4 cellular contexts compared by ENCODE assay signal in the genomic region with DNA sequence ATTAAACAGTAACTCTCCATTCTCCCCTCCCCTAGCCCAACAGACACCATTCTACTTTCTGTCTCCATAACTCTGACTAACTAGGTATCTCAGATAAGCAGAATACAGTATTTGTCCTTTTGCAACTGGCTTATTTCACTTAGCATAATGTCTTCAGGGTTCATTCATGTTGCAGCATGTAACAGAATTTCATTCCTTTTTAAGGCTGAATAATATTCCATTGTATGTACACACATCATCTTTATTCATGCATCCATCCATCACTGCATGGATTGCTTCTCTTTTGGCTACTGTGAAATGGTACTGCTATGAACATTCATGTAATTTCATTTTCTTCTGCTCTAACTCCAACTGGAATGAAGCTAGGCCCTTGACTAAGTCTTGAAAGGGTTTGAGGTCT.
TF ChIP-seq lines count a peak whose summit lies in the region.

No MANE protein-coding gene starts in this region.

TF ChIP-seq in SK-N-SH, 30 proteins besides CTCF, POLR2A, EP300 and RAD21:
- TF ChIP-seq RCOR1 (IDR thresholded peaks at IDR 0.05; ENCODE audit: low read length), result no peak
- TF ChIP-seq, protein P1, sequence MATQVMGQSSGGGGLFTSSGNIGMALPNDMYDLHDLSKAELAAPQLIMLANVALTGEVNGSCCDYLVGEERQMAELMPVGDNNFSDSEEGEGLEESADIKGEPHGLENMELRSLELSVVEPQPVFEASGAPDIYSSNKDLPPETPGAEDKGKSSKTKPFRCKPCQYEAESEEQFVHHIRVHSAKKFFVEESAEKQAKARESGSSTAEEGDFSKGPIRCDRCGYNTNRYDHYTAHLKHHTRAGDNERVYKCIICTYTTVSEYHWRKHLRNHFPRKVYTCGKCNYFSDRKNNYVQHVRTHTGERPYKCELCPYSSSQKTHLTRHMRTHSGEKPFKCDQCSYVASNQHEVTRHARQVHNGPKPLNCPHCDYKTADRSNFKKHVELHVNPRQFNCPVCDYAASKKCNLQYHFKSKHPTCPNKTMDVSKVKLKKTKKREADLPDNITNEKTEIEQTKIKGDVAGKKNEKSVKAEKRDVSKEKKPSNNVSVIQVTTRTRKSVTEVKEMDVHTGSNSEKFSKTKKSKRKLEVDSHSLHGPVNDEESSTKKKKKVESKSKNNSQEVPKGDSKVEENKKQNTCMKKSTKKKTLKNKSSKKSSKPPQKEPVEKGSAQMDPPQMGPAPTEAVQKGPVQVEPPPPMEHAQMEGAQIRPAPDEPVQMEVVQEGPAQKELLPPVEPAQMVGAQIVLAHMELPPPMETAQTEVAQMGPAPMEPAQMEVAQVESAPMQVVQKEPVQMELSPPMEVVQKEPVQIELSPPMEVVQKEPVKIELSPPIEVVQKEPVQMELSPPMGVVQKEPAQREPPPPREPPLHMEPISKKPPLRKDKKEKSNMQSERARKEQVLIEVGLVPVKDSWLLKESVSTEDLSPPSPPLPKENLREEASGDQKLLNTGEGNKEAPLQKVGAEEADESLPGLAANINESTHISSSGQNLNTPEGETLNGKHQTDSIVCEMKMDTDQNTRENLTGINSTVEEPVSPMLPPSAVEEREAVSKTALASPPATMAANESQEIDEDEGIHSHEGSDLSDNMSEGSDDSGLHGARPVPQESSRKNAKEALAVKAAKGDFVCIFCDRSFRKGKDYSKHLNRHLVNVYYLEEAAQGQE (IDR thresholded peaks at IDR 0.05; ENCODE audit: low read depth, low read length), result no peak

TF ChIP-seq in SK-N-SH treated with all-trans-retinoic acid at 6 μM for 48 hours, 23 proteins besides CTCF, POLR2A, EP300 and RAD21:
- no peak for TF ChIP-seq ZC3H10 (CRISPR knock-in tag; IDR thresholded peaks at IDR 0.05)
- TF ChIP-seq ZFP3 (CRISPR knock-in tag; IDR thresholded peaks at IDR 0.05), result no peak
- TF ChIP-seq BACH2 (CRISPR knock-in tag; IDR thresholded peaks at IDR 0.05; ENCODE audit: borderline replicate concordance), result no peak
- TF ChIP-seq, protein P2, sequence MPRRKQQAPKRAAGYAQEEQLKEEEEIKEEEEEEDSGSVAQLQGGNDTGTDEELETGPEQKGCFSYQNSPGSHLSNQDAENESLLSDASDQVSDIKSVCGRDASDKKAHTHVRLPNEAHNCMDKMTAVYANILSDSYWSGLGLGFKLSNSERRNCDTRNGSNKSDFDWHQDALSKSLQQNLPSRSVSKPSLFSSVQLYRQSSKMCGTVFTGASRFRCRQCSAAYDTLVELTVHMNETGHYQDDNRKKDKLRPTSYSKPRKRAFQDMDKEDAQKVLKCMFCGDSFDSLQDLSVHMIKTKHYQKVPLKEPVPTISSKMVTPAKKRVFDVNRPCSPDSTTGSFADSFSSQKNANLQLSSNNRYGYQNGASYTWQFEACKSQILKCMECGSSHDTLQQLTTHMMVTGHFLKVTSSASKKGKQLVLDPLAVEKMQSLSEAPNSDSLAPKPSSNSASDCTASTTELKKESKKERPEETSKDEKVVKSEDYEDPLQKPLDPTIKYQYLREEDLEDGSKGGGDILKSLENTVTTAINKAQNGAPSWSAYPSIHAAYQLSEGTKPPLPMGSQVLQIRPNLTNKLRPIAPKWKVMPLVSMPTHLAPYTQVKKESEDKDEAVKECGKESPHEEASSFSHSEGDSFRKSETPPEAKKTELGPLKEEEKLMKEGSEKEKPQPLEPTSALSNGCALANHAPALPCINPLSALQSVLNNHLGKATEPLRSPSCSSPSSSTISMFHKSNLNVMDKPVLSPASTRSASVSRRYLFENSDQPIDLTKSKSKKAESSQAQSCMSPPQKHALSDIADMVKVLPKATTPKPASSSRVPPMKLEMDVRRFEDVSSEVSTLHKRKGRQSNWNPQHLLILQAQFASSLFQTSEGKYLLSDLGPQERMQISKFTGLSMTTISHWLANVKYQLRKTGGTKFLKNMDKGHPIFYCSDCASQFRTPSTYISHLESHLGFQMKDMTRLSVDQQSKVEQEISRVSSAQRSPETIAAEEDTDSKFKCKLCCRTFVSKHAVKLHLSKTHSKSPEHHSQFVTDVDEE (CRISPR knock-in tag; IDR thresholded peaks at IDR 0.05), result no peak
- no peak for TF ChIP-seq TOX (CRISPR knock-in tag; IDR thresholded peaks at IDR 0.05; ENCODE audit: borderline replicate concordance)
- no peak for TF ChIP-seq ZFP30 (CRISPR knock-in tag; IDR thresholded peaks at IDR 0.05)
- TF ChIP-seq GLIS3 (CRISPR knock-in tag; IDR thresholded peaks at IDR 0.05), result no peak
- no peak for TF ChIP-seq ESRRG (CRISPR knock-in tag; IDR thresholded peaks at IDR 0.05)
- TF ChIP-seq ARNTL (CRISPR knock-in tag; IDR thresholded peaks at IDR 0.05; ENCODE audit: borderline replicate concordance, low read depth), result no peak
- TF ChIP-seq ZNF565 (CRISPR knock-in tag; conservative IDR thresholded peaks at IDR 0.05; ENCODE audit: low read depth), result no peak
- no peak for TF ChIP-seq RARB (CRISPR knock-in tag; IDR thresholded peaks at IDR 0.05)
- no peak for TF ChIP-seq ISL1 (CRISPR knock-in tag; IDR thresholded peaks at IDR 0.05)
- TF ChIP-seq PPARA (CRISPR knock-in tag; IDR thresholded peaks at IDR 0.05; ENCODE audit: borderline replicate concordance), result no peak
- no peak for TF ChIP-seq OSR1 (CRISPR knock-in tag; IDR thresholded peaks at IDR 0.05)
- no peak for TF ChIP-seq CSDC2 (CRISPR knock-in tag; IDR thresholded peaks at IDR 0.05)

TF ChIP-seq in HEK293, 187 proteins besides CTCF, POLR2A, EP300 and RAD21:
- no peak for TF ChIP-seq ZNF473 (tag by site-specific recombination; IDR thresholded peaks at IDR 0.05)
- no peak for TF ChIP-seq ZNF133 (tag by site-specific recombination; IDR thresholded peaks at IDR 0.05)
- TF ChIP-seq SCRT1 (tag by site-specific recombination; IDR thresholded peaks at IDR 0.05; ENCODE audit: borderline replicate concordance), result no peak
- TF ChIP-seq ZNF146 (tag by site-specific recombination; IDR thresholded peaks at IDR 0.05), result peak; percentile 90
- TF ChIP-seq OSR2 (tag by site-specific recombination; IDR thresholded peaks at IDR 0.05), result no peak
- TF ChIP-seq FEZF1 (tag by site-specific recombination; IDR thresholded peaks at IDR 0.05), result no peak

TF ChIP-seq in neural cell, 6 proteins besides CTCF, POLR2A, EP300 and RAD21:
- TF ChIP-seq EZH2 (IDR thresholded peaks at IDR 0.05; ENCODE audit: borderline replicate concordance, insufficient read depth, low read length, poor library complexity, severe bottlenecking), result no peak
- TF ChIP-seq SMC3 (conservative IDR thresholded peaks at IDR 0.05; ENCODE audit: poor library complexity), result no peak
- no peak for TF ChIP-seq TAF1 (IDR thresholded peaks at IDR 0.05; ENCODE audit: low read depth)
- TF ChIP-seq, protein P1 (IDR thresholded peaks at IDR 0.05; ENCODE audit: borderline replicate concordance), result no peak
- no peak for TF ChIP-seq MXI1 (conservative IDR thresholded peaks at IDR 0.05; ENCODE audit: poor library complexity, severe bottlenecking)
- no peak for TF ChIP-seq POLR2AphosphoS5 (IDR thresholded peaks at IDR 0.05)
TF ChIP-seq in neural cell: peak in this region for 0.
